In the genomic region with DNA sequence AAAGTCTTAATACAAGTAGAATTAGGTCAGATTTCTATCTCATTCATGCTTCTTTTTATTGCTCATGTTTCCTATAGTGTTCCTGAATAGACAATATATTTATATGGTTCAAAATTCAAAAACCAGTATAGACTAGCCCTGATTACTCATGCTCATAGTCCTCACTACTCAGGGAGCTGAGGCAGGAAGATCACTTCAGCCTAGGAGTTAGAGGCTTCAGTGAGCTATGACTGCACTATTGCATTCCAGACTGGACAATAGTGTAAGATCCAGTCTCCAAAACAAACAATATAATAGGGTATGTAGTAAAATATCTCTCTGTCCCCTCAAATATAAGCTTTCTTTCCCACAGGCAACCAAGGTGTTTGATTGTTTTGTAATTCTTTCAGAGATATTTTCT, we compare ENCODE assay signal across 23 cellular contexts. TPM values are rescaled to one million over a fixed set of nuclear protein-coding genes. Genes with fewer than 3 reads are reported as not detected.
"Had no signal": no experiment of that assay in that cellular context is flagged by ENCODE, and none has a peak within 500 bp of the region (broad histone marks: within the 10 kb centered on the region; RNA-seq: fewer than 3 reads in every experiment).

No MANE protein-coding gene starts in this region.

- H3K27ac Mint-ChIP-seq: activated CD4-positive, alpha-beta T cell treated with anti-CD3 and anti-CD28 coated beads, Interleukin-2, amount 10 ng/mL, durations not matched to agents 24 days and 14 days; activated CD8-positive, alpha-beta T cell treated with anti-CD3 and anti-CD28 coated beads for 36 hours; activated naive CD4-positive, alpha-beta T cell treated with anti-CD3 and anti-CD28 coated beads, Interleukin-2, amount 50 U/mL, for 24 hours; activated T-helper 1 cell treated with anti-CD3 and anti-CD28 coated beads, Interleukin-12 subunit alpha, Interleukin-12 subunit beta, Interleukin-2, Interleukin-4 antibody, amounts not matched to agents 30 ng/mL and 10 ng/mL and 1 ng/mL, durations not matched to agents 14 hours and 24 hours and 36 hours; type B pancreatic cell had no signal

- DNase-seq: activated CD4-positive, alpha-beta T cell treated with anti-CD3 and anti-CD28 coated beads, Interleukin-2, amount 10 ng/mL, durations not matched to agents 24 days and 14 days; activated CD8-positive, alpha-beta T cell treated with anti-CD3 and anti-CD28 coated beads for 36 hours; activated gamma-delta T cell treated with Interleukin-2 at 50 U/mL for 16 hours; anterior cingulate cortex; body of pancreas; central memory CD4-positive, alpha-beta T cell; effector memory CD4-positive, alpha-beta T cell; esophagus squamous epithelium; heart left ventricle; left colon; mesendoderm; mucosa of descending colon; occipital lobe; sigmoid colon; stimulated activated CD4-positive, alpha-beta T cell treated with anti-CD3 and anti-CD28 coated beads, Interleukin-2, amount 100 ng/mL, for 48 hours; stimulated activated naive CD4-positive, alpha-beta T cell; testis had no signal

- ATAC-seq: activated CD4-positive, CD25-positive, alpha-beta regulatory T cell treated with anti-CD3 and anti-CD28 coated beads, Interleukin-2, amount 50 U/mL, for 24 hours; activated CD8-positive, alpha-beta T cell treated with anti-CD3 and anti-CD28 coated beads for 36 hours; body of pancreas; heart left ventricle; left colon; mucosa of descending colon had no signal

- H3K27me3 Mint-ChIP-seq: activated CD4-positive, alpha-beta T cell treated with anti-CD3 and anti-CD28 coated beads, Interleukin-2, amount 10 ng/mL, durations not matched to agents 24 days and 14 days; activated CD8-positive, alpha-beta T cell treated with anti-CD3 and anti-CD28 coated beads for 36 hours; activated naive CD4-positive, alpha-beta T cell treated with anti-CD3 and anti-CD28 coated beads, Interleukin-2, amount 50 U/mL, for 24 hours; type B pancreatic cell had no signal

- H3K4me3 Mint-ChIP-seq: activated CD4-positive, alpha-beta T cell treated with anti-CD3 and anti-CD28 coated beads, Interleukin-2, amount 10 ng/mL, durations not matched to agents 24 days and 14 days; activated CD8-positive, alpha-beta T cell treated with anti-CD3 and anti-CD28 coated beads for 36 hours; activated naive CD4-positive, alpha-beta T cell treated with anti-CD3 and anti-CD28 coated beads, Interleukin-2, amount 50 U/mL, for 24 hours; activated T-helper 1 cell treated with anti-CD3 and anti-CD28 coated beads, Interleukin-12 subunit alpha, Interleukin-12 subunit beta, Interleukin-2, Interleukin-4 antibody, amounts not matched to agents 30 ng/mL and 10 ng/mL and 1 ng/mL, durations not matched to agents 14 hours and 24 hours and 36 hours; type B pancreatic cell had no signal

- H3K4me3 ChIP-seq: body of pancreas, esophagus squamous epithelium, heart left ventricle, mucosa of descending colon, sigmoid colon, testis, vagina had no signal

- H3K36me3 Mint-ChIP-seq: activated naive CD4-positive, alpha-beta T cell treated with anti-CD3 and anti-CD28 coated beads, Interleukin-2, amount 50 U/mL, for 24 hours; type B pancreatic cell had no signal

- H3K9me3 Mint-ChIP-seq: activated CD4-positive, alpha-beta T cell treated with anti-CD3 and anti-CD28 coated beads, Interleukin-2, amount 10 ng/mL, durations not matched to agents 24 days and 14 days; activated CD8-positive, alpha-beta T cell treated with anti-CD3 and anti-CD28 coated beads for 36 hours; activated naive CD4-positive, alpha-beta T cell treated with anti-CD3 and anti-CD28 coated beads, Interleukin-2, amount 50 U/mL, for 24 hours; activated T-helper 1 cell treated with anti-CD3 and anti-CD28 coated beads, Interleukin-12 subunit alpha, Interleukin-12 subunit beta, Interleukin-2, Interleukin-4 antibody, amounts not matched to agents 30 ng/mL and 10 ng/mL and 1 ng/mL, durations not matched to agents 14 hours and 24 hours and 36 hours; type B pancreatic cell had no signal

RNA-seq across cellular contexts. Expression of gene ANKRD31, which starts 2.4 kb away (rescaled TPM):
- total RNA-seq: dermis microvascular lymphatic vessel endothelial cell had no signal
